6 cellular contexts compared by ENCODE assay signal in genomic region chr15:72818632-72819031, GRCh38.
"Had no signal": no experiment of that assay in that cellular context is flagged by ENCODE, and none has a peak within 500 bp of the region (broad histone marks: within the 10 kb centered on the region; RNA-seq: fewer than 3 reads in every experiment).

No MANE protein-coding gene starts in this region.

- H3K4me1 Mint-ChIP-seq: IgD-negative memory B cell had no signal

- H3K4me3 Mint-ChIP-seq: H9, HFFc6, IgD-negative memory B cell had no signal

- H3K27ac Mint-ChIP-seq: H9, HFFc6, IgD-negative memory B cell had no signal

- H3K9me3 Mint-ChIP-seq: HFFc6, IgD-negative memory B cell had no signal

- H3K36me3 Mint-ChIP-seq: IgD-negative memory B cell had no signal

- H3K27ac ChIP-seq: GM23248 had no signal

- DNase-seq: GM23248, H9, HCEC 1CT, HFFc6, KBM-7 had no signal

- H3K4me3 ChIP-seq: GM23248 had no signal

- H3K9ac ChIP-seq: GM23248 had no signal
